ENCODE assay signal across 7 cellular contexts in the genomic region with DNA sequence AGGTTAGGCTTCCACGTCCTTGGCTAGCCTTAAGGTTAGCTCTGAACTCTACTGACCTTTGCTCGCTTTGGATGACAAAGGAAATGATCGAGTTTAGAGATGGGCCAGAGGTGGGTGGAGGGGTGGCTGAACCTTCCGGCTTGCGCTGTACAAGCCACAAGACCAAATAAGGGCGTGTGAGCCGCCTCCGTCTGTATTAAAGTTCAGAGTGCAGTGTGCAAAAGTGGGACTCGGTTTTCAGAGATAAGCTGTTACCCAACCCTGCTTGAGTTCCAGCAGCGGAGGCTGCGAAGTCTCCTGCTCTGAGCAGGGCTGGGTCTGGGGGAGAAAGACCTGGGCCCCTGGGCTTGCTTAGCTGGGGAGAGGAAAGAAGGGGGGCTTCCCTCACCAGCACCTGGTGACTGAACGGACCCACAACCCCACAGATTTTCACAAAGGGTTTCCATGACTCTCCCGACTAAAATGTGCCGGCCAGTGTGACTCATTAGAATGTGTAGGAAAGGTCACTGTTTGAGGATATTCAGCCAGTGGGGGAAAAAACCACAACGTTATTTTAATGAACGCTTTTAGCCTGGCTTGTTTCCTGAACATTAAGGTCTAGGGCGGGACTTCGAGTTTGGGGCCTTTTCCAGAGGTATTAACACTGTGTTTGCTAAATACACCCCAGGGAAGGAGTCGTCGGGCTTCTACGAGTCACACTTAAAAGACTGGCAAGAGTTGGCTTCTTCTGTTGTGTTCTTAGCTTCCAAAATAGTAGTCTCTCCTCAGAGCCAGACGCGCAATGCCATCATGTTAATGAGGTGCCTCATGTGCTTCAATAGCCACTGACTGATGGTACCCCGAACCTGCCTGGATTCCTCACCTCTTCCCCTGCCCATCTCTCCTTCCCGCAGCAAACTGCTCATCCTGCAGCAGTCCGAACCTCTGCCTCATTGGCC.
A peak's percentile ranks its signal among the peaks of the same experiment; 100 is the strongest.
DNase-seq lines count a peak whose midpoint lies in the region; ATAC-seq and TF ChIP-seq lines count a peak whose summit lies in the region.

No MANE protein-coding gene starts in this region.

- H3K4me3 Mint-ChIP-seq in neural crest cell = peak overlapping the region; percentile 49

- peaks cover 25% of the 10 kb centered on the region for H3K4me1 Mint-ChIP-seq in neural crest cell

- H3K9me3 Mint-ChIP-seq in neural crest cell = no peaks in the 10 kb centered on the region

- peak overlapping the region; percentile 93 for H3K27ac Mint-ChIP-seq in neural crest cell (ENCODE audit: unreplicated experiment)

- DNase-seq in OCI-M1 (lab: John Stamatoyannopoulos, UW) (peak; percentile 98), fibroblast of peridontal ligament (ENCODE audit: extremely low read depth) (peak; percentile 97), neural crest cell (ENCODE audit: low read depth, low spot score) (peak; percentile 41), stromal cell of bone marrow (ENCODE audit: low read depth) (peak; percentile 97)
- DNase-seq in activated T-cell treated with anti-CD3 and anti-CD28 coated beads, Interleukin-2, amount 50 U/mL, for 48 hours = peak; percentile 84 to 87

- H3K27me3 Mint-ChIP-seq in neural crest cell (ENCODE audit: low read depth) = no peaks in the 10 kb centered on the region

- peaks cover 4% of the 10 kb centered on the region for H3K36me3 Mint-ChIP-seq in neural crest cell (ENCODE audit: low read depth)

- ATAC-seq in GM18858 (IDR thresholded peaks at IDR 0.05; ENCODE audit: unreplicated experiment) = peak; percentile 73
- ATAC-seq in HG02943 (IDR thresholded peaks at IDR 0.05; ENCODE audit: low read depth, unreplicated experiment) = peak; percentile 78

- no peak for TF ChIP-seq CTCF in neural crest cell (conservative IDR thresholded peaks at IDR 0.05)

Comparison
In these comparisons a context has a peak if more than half of its experiments do, and no peak if none do; other contexts are left out.
1. Peak in every context shown above with its lines: DNase-seq and ATAC-seq.
2. DNase-seq: peak in every context shown above with its lines; median percentile 98 in OCI-M1; 97 in fibroblast of peridontal ligament; 97 in stromal cell of bone marrow; 86 in activated T-cell treated with anti-CD3 and anti-CD28 coated beads, Interleukin-2, amount 50 U/mL, for 48 hours; 41 in neural crest cell.